8 cellular contexts compared by ENCODE assay signal in genomic region chr15:64381000-64381751, GRCh38.
A peak's percentile ranks its signal among the peaks of the same experiment; 100 is the strongest.
DNase-seq lines count a peak whose midpoint lies in the region; ATAC-seq and TF ChIP-seq lines count a peak whose summit lies in the region.

Gene PCLAF (minus strand): TSS chr15:64381441. CDS start chr15:64381371, 70 bp downstream.

- H3K4me3 ChIP-seq in astrocyte of the spinal cord (ENCODE audit: low read depth, low read length), result peak within 1 kb of the TSS; percentile 67

- peak; percentile 74 for DNase-seq in 8988T
- DNase-seq in NCI-H2081 treated with DMSO at 0.1 percent for 48 hours (lab: John Stamatoyannopoulos, UW), result peak; percentile 86
- peak; percentile 79 for DNase-seq in T1000 (lab: John Stamatoyannopoulos, UW)
- peak; percentile 95 for DNase-seq in astrocyte of the spinal cord (ENCODE audit: low read depth, low spot score)
- DNase-seq in hippocampal formation (lab: John Stamatoyannopoulos, UW), result peak; percentile 85 to 88
- DNase-seq in retina, result peak; percentile 89

- no peak for TF ChIP-seq CTCF in astrocyte of the spinal cord (IDR thresholded peaks at IDR 0.05; ENCODE audit: low read depth, low read length)

- in situ Hi-C loops in astrocyte of the spinal cord (cut with HindIII; ENCODE audit: low sequenced_read_pairs), result no loop called here

- peak; percentile 88 for ATAC-seq in GM18519 (IDR thresholded peaks at IDR 0.05; ENCODE audit: low FRiP score, unreplicated experiment)
- ATAC-seq in HG03045 (IDR thresholded peaks at IDR 0.05; ENCODE audit: unreplicated experiment), result peak; percentile 96

Comparison
In these comparisons a context has a peak if more than half of its experiments do, and no peak if none do; other contexts are left out.
1. Peak in every context shown above with its lines: DNase-seq, ATAC-seq and H3K4me3 ChIP-seq.